24 cellular contexts compared by ENCODE assay signal in the genomic region with DNA sequence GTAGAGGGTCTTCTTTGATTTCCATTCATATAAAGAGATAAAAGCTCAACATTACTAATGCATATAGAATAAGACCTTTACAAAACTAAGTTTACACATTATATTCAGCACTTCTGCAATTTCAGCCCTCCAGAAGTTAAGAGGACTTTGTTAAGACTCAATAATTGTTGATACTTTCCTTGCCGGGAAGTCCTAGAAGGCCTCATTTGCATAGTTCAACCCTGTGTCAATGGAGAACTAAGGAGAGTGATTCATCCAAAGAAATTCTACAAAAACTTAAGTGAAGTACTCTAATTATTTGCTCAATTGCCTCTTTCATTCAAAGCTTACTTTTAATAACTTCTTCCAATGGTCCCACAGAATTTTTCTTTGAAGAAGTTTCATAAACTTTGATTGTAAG.
DNase-seq lines count a peak whose midpoint lies in the region; ATAC-seq and TF ChIP-seq lines count a peak whose summit lies in the region.
"Had no signal": no experiment of that assay in that cellular context is flagged by ENCODE, and none has a peak within 500 bp of the region (broad histone marks: within the 10 kb centered on the region; RNA-seq: fewer than 3 reads in every experiment).

No MANE protein-coding gene starts in this region.

- H3K4me1 ChIP-seq in lower lobe of right lung = no peaks in the 10 kb centered on the region
- H3K4me1 ChIP-seq: foreskin keratinocyte, spleen, thyroid gland had no signal

- DNase-seq in H4 (ENCODE audit: low spot score) = peak; percentile 63
- peak; percentile 17 for DNase-seq in epithelial cell of esophagus (ENCODE audit: low read depth)
- no peak for DNase-seq in lower lobe of right lung
- peak; percentile 29 for DNase-seq in stromal cell of bone marrow (ENCODE audit: low read depth)
- no peak for DNase-seq in A172 (ENCODE audit: low spot score)
- DNase-seq in stimulated activated naive CD4-positive, alpha-beta T cell treated with Interleukin-2 at 50 U/mL for 16 hours (lab: John Stamatoyannopoulos, UW) = no peak
- no peak for DNase-seq in cerebellar cortex (ENCODE audit: low spot score)
- DNase-seq in NCI-H2081 treated with DMSO at 0.1 percent for 48 hours (lab: John Stamatoyannopoulos, UW) = no peak
- DNase-seq: activated B cell treated with CpG ODN at 0.5 μM for 24 hours; activated CD4-positive, alpha-beta T cell treated with anti-CD3 and anti-CD28 coated beads, Interleukin-2, amount 50 U/mL, for 48 hours; activated CD8-positive, alpha-beta memory T cell treated with anti-CD3 and anti-CD28 coated beads, Interleukin-2, amount 50 U/mL, for 48 hours; COR-L47; DND-41; immature natural killer cell; KG1; NCI-H187; OCI-M1; spleen; stimulated activated CD4-positive, alpha-beta T cell treated with anti-CD3 and anti-CD28 coated beads, Interleukin-4, amount 100 ng/mL, for 1 hour; stimulated activated naive CD8-positive, alpha-beta T cell treated with anti-CD3 and anti-CD28 coated beads, Interleukin-15, Interleukin-2, amounts not matched to agents 100 U/mL and 50 U/mL, for 24 hours; thyroid gland had no signal

- no peaks in the 10 kb centered on the region for H3K9me3 ChIP-seq in lower lobe of right lung
- H3K9me3 ChIP-seq: HAP-1, neutrophil, thyroid gland had no signal

- no peaks in the 10 kb centered on the region for H3K27me3 ChIP-seq in lower lobe of right lung (ENCODE audit: low read depth)
- H3K27me3 ChIP-seq: foreskin keratinocyte, neutrophil, spleen, thyroid gland had no signal

- intact Hi-C loops in lower lobe of right lung (cut with DNase I) = no loop called here

- TF ChIP-seq CTCF in epithelial cell of esophagus (IDR thresholded peaks at IDR 0.05; ENCODE audit: insufficient read depth, low read depth, low read length, missing control alignments) (no peak), lower lobe of right lung (IDR thresholded peaks at IDR 0.05) (no peak)

- ATAC-seq in lower lobe of right lung = peak; percentile 93 to 95
- ATAC-seq: foreskin keratinocyte; stimulated activated naive CD8-positive, alpha-beta T cell treated with anti-CD3 and anti-CD28 coated beads, Interleukin-15, Interleukin-2, amounts not matched to agents 100 U/mL and 50 U/mL, for 24 hours had no signal

- H3K27ac ChIP-seq in lower lobe of right lung = no peak overlapping the region
- H3K27ac ChIP-seq: foreskin keratinocyte, neutrophil, spleen, thyroid gland had no signal

- no peak overlapping the region for H3K4me3 ChIP-seq in epithelial cell of esophagus (ENCODE audit: low read length)
- H3K4me3 ChIP-seq in lower lobe of right lung = no peak overlapping the region
- H3K4me3 ChIP-seq: HAP-1, spleen, thyroid gland had no signal

- H3K36me3 ChIP-seq in lower lobe of right lung = no peaks in the 10 kb centered on the region
- H3K36me3 ChIP-seq: HAP-1, neutrophil, spleen, thyroid gland had no signal

Comparison
In these comparisons a context has a peak if more than half of its experiments do, and no peak if none do; other contexts are left out.
1. DNase-seq: peak in H4 (single experiment), epithelial cell of esophagus (single experiment) and stromal cell of bone marrow (single experiment); none in lower lobe of right lung (single experiment), A172 (single experiment), stimulated activated naive CD4-positive, alpha-beta T cell treated with Interleukin-2 at 50 U/mL for 16 hours (single experiment), cerebellar cortex (single experiment) and NCI-H2081 treated with DMSO at 0.1 percent for 48 hours (single experiment).